ENCODE assay signal across 8 cellular contexts in genomic region chr14:74571441-74571841, GRCh38. TPM values are rescaled to one million over a fixed set of nuclear protein-coding genes. Genes with fewer than 3 reads are reported as not detected.
A peak's percentile ranks its signal among the peaks of the same experiment; 100 is the strongest.
DNase-seq lines count a peak whose midpoint lies in the region; ATAC-seq and TF ChIP-seq lines count a peak whose summit lies in the region.

No MANE protein-coding gene starts in this region.

- peaks cover 12% of the 10 kb centered on the region in 2 experiments for H3K36me3 ChIP-seq in SK-N-SH (replicated peaks in 1 of 2; ENCODE audit: control insufficient read depth in 1 of 2, insufficient read depth in 2 of 2, low read length in 1 of 2)
- no peaks in the 10 kb centered on the region for H3K36me3 ChIP-seq in breast epithelium

- H3K4me3 ChIP-seq in SK-N-SH (ENCODE audit: low read depth in 2 of 2, low read length in 1 of 2) (peak overlapping the region; percentile 25 to 39; a peak in 2 of 4 replicates), breast epithelium (peak overlapping the region in 2 of 3 donors; percentile 9 to 36)

- CTCF ChIA-PET in SK-N-SH (lab: Yijun Ruan, JAX), result interaction anchor here (2.8 to 10.8 kb wide), 4 partner anchors 38 to 70 kb away, joined by 9 to 68 read pairs (median 42); partner anchors contain the start of gene LTBP2

- 24% methylated on average over 6 of the region's 9 CpGs for WGBS in SK-N-SH (ENCODE audit: low lambda C conversion rate)

- H3K4me1 Mint-ChIP-seq in mesothelial cell of epicardium (peaks cover 82% of the 10 kb centered on the region), type B pancreatic cell (ENCODE audit: unreplicated experiment) (peaks cover 48% of the 10 kb centered on the region)

- H3K79me2 ChIP-seq in SK-N-SH (ENCODE audit: insufficient read depth), result peaks cover 80% of the 10 kb centered on the region

- H3K4me1 ChIP-seq in SK-N-SH (ENCODE audit: control insufficient read depth in 1 of 2, insufficient read depth in 2 of 2, low read depth in 1 of 2, low read length in 1 of 2) (peaks cover 57 to 94% of the 10 kb centered on the region in 2 experiments), breast epithelium (peaks cover 18 to 43% of the 10 kb centered on the region in 2 donors)

- H2AFZ ChIP-seq in SK-N-SH (ENCODE audit: low read depth), result no peak overlapping the region

- H3K9me3 ChIP-seq in SK-N-SH (no peaks in the 10 kb centered on the region), breast epithelium (no peaks in the 10 kb centered on the region)

- H3K27ac Mint-ChIP-seq in mesothelial cell of epicardium (peak overlapping the region; percentile 96), type B pancreatic cell (peak overlapping the region; percentile 98)

- TF ChIP-seq RAD21 in SK-N-SH (IDR thresholded peaks at IDR 0.05; ENCODE audit: low read length), result no peak

- H3K4me3 Mint-ChIP-seq in mesothelial cell of epicardium, result peak overlapping the region; percentile 60
- peak overlapping the region; percentile 86 for H3K4me3 Mint-ChIP-seq in type B pancreatic cell

- no peaks in the 10 kb centered on the region for H3K9me3 Mint-ChIP-seq in mesothelial cell of epicardium
- H3K9me3 Mint-ChIP-seq in type B pancreatic cell, result no peaks in the 10 kb centered on the region

- H3K27me3 ChIP-seq in SK-N-SH (ENCODE audit: insufficient read depth) (no peaks in the 10 kb centered on the region), breast epithelium (no peaks in the 10 kb centered on the region)

- no peak; a peak in 1 of 4 replicates for TF ChIP-seq EP300 in SK-N-SH (IDR thresholded peaks at IDR 0.05; ENCODE audit: borderline replicate concordance in 1 of 2, low read depth in 1 of 2, low read length in 1 of 2)

- no peaks in the 10 kb centered on the region for H3K36me3 Mint-ChIP-seq in mesothelial cell of epicardium
- no peaks in the 10 kb centered on the region for H3K36me3 Mint-ChIP-seq in type B pancreatic cell

- peak overlapping the region; percentile 68 for H3K9ac ChIP-seq in SK-N-SH

- POLR2A ChIA-PET in SK-N-SH (lab: Yijun Ruan, JAX), result no interaction called here

- no peaks in the 10 kb centered on the region for H4K20me1 ChIP-seq in SK-N-SH (ENCODE audit: insufficient read depth)

- DNase-seq in SK-N-SH (no peak), breast epithelium (ENCODE audit: low spot score in 2 of 2) (no peak), mesothelial cell of epicardium (ENCODE audit: low spot score in 2 of 2, unreplicated experiment in 2 of 2) (no peak), type B pancreatic cell (ENCODE audit: extremely low spot score, unreplicated experiment) (no peak), foreskin melanocyte (no peak), NCI-H2171 treated with DMSO at 0.1 percent for 48 hours (lab: John Stamatoyannopoulos, UW) (no peak)

- H3K27me3 Mint-ChIP-seq in mesothelial cell of epicardium (ENCODE audit: low read depth) (no peaks in the 10 kb centered on the region), type B pancreatic cell (peaks cover 3% of the 10 kb centered on the region)

- H3K9me2 ChIP-seq in SK-N-SH, result no peaks in the 10 kb centered on the region

- no peak for TF ChIP-seq POLR2A in breast epithelium (IDR thresholded peaks at IDR 0.05)

- H3F3A ChIP-seq in SK-N-SH (replicated peaks; ENCODE audit: insufficient read depth), result peaks cover 46% of the 10 kb centered on the region

- TF ChIP-seq CTCF in SK-N-SH (IDR thresholded peaks at IDR 0.05), result 0 out of 2 replicates have a peak, but pooled peaks have one; percentile 8
- TF ChIP-seq CTCF in breast epithelium (IDR thresholded peaks at IDR 0.05), result no peak
- no peak for TF ChIP-seq CTCF in mesothelial cell of epicardium (IDR thresholded peaks at IDR 0.05; ENCODE audit: unreplicated experiment)
- no peak for TF ChIP-seq CTCF in type B pancreatic cell (conservative IDR thresholded peaks at IDR 0.05)

- H3K4me2 ChIP-seq in SK-N-SH, result peak overlapping the region; percentile 83

- H3K27ac ChIP-seq in SK-N-SH (ENCODE audit: low read depth in 2 of 2, low read length in 1 of 2) (peak overlapping the region; percentile 92 to 97), breast epithelium (peak overlapping the region; percentile 93 to 94)

- no peak; the same call in 2 of the 3 replicates for ATAC-seq in SK-N-SH treated with all-trans-retinoic acid at 6 μM for 48 hours
- ATAC-seq in GM19328 (IDR thresholded peaks at IDR 0.05; ENCODE audit: unreplicated experiment), result no peak

- intact Hi-C loops in breast epithelium (cut with DNase I; ENCODE audit: low total_unique reads), result no loop called here

TF ChIP-seq in SK-N-SH, 30 proteins besides CTCF, POLR2A, EP300 and RAD21 (continues in another document):
- TF ChIP-seq NFIC (IDR thresholded peaks at IDR 0.05; ENCODE audit: borderline replicate concordance) (no peak), MAX (IDR thresholded peaks at IDR 0.05; ENCODE audit: low read depth) (no peak), TEAD4 (IDR thresholded peaks at IDR 0.05; ENCODE audit: borderline replicate concordance, insufficient read depth) (no peak), TCF12 (IDR thresholded peaks at IDR 0.05) (no peak), NRF1 (IDR thresholded peaks at IDR 0.05; ENCODE audit: low read depth, low read length) (no peak), ELF1 (IDR thresholded peaks at IDR 0.05) (no peak), REST (IDR thresholded peaks at IDR 0.05; ENCODE audit: low read depth, low read length) (no peak)

TF ChIP-seq in SK-N-SH treated with all-trans-retinoic acid at 6 μM for 48 hours, 23 proteins besides CTCF, POLR2A, EP300 and RAD21:
- TF ChIP-seq TCF4 (CRISPR knock-in tag; IDR thresholded peaks at IDR 0.05; ENCODE audit: borderline replicate concordance), result no peak
- no peak for TF ChIP-seq ARNTL (CRISPR knock-in tag; IDR thresholded peaks at IDR 0.05; ENCODE audit: borderline replicate concordance, low read depth)
- no peak for TF ChIP-seq ZNF8 (CRISPR knock-in tag; IDR thresholded peaks at IDR 0.05)
- TF ChIP-seq ZNF70 (CRISPR knock-in tag; IDR thresholded peaks at IDR 0.05), result no peak
- no peak for TF ChIP-seq TSHZ2 (CRISPR knock-in tag; IDR thresholded peaks at IDR 0.05)
- no peak for TF ChIP-seq OSR1 (CRISPR knock-in tag; IDR thresholded peaks at IDR 0.05)
- no peak for TF ChIP-seq PPARA (CRISPR knock-in tag; IDR thresholded peaks at IDR 0.05; ENCODE audit: borderline replicate concordance)
- TF ChIP-seq ESRRG (CRISPR knock-in tag; IDR thresholded peaks at IDR 0.05), result no peak
- TF ChIP-seq RARB (CRISPR knock-in tag; IDR thresholded peaks at IDR 0.05), result no peak
- no peak for TF ChIP-seq ZNF565 (CRISPR knock-in tag; conservative IDR thresholded peaks at IDR 0.05; ENCODE audit: low read depth)
- TF ChIP-seq TOX (CRISPR knock-in tag; IDR thresholded peaks at IDR 0.05; ENCODE audit: borderline replicate concordance), result no peak
- no peak for TF ChIP-seq GLIS3 (CRISPR knock-in tag; IDR thresholded peaks at IDR 0.05)
- TF ChIP-seq SNAI2 (CRISPR knock-in tag; IDR thresholded peaks at IDR 0.05), result no peak
TF ChIP-seq in SK-N-SH treated with all-trans-retinoic acid at 6 μM for 48 hours: peak in this region for 0.

RNA-seq across cellular contexts. Expression of gene LTBP2, which starts 40.6 kb away (rescaled TPM):
- polyA plus RNA-seq in SK-N-SH (2012; rRNA removed), result 34.4 and 58.8 TPM in 2 replicates
- polyA plus RNA-seq in SK-N-SH (2012; cell fraction: cytosol; rRNA removed), result 30.9 and 41.3 TPM in 2 replicates
- 136 and 138 TPM in 2 replicates for polyA plus RNA-seq in SK-N-SH (2012; cell fraction: nucleus; rRNA removed)
- total RNA-seq in breast epithelium, result 10 to 100 TPM; 34.7 to 91.1 (median 79.0) TPM
- total RNA-seq in mesothelial cell of epicardium, result 2.9 to 3.4 TPM (median 3.4 TPM) in 3 replicates
- 1.1 and 2.4 TPM in 2 replicates for total RNA-seq in type B pancreatic cell (ENCODE audit: low replicate concordance)
